Comparison of ENCODE assay signal across 1 cellular context in the genomic region with DNA sequence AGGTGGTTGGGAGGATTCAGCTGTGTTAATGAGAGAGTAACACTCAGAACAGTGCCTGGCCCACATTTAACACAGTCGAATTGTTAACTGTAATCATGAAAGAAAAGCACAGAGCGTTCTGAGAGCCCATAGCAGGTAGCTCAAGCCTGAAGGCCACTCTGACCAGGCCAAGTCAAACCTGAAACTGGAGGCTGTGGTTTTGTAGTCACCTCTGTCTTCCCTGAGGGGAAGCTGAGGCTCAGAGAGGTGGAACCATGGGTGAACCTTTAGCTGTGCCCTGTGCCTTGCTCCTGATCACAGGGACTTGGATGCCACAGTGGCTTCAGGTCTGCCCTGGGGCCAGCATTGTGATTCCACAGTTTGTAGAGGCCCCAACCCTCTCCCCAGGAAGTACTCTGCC.
TF ChIP-seq lines count a peak whose summit lies in the region.

No MANE protein-coding gene starts in this region.

TF ChIP-seq in GM12878, 131 proteins besides CTCF, POLR2A, EP300 and RAD21:
- TF ChIP-seq CBX3 (IDR thresholded peaks at IDR 0.05; ENCODE audit: borderline replicate concordance, low read depth): no peak
- TF ChIP-seq NKRF (conservative IDR thresholded peaks at IDR 0.05): no peak
- TF ChIP-seq, protein P1, sequence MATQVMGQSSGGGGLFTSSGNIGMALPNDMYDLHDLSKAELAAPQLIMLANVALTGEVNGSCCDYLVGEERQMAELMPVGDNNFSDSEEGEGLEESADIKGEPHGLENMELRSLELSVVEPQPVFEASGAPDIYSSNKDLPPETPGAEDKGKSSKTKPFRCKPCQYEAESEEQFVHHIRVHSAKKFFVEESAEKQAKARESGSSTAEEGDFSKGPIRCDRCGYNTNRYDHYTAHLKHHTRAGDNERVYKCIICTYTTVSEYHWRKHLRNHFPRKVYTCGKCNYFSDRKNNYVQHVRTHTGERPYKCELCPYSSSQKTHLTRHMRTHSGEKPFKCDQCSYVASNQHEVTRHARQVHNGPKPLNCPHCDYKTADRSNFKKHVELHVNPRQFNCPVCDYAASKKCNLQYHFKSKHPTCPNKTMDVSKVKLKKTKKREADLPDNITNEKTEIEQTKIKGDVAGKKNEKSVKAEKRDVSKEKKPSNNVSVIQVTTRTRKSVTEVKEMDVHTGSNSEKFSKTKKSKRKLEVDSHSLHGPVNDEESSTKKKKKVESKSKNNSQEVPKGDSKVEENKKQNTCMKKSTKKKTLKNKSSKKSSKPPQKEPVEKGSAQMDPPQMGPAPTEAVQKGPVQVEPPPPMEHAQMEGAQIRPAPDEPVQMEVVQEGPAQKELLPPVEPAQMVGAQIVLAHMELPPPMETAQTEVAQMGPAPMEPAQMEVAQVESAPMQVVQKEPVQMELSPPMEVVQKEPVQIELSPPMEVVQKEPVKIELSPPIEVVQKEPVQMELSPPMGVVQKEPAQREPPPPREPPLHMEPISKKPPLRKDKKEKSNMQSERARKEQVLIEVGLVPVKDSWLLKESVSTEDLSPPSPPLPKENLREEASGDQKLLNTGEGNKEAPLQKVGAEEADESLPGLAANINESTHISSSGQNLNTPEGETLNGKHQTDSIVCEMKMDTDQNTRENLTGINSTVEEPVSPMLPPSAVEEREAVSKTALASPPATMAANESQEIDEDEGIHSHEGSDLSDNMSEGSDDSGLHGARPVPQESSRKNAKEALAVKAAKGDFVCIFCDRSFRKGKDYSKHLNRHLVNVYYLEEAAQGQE (IDR thresholded peaks at IDR 0.05; ENCODE audit: low read depth, low read length): no peak
- no peak for TF ChIP-seq RBBP5 (conservative IDR thresholded peaks at IDR 0.05)
- TF ChIP-seq NRF1 (conservative IDR thresholded peaks at IDR 0.05; ENCODE audit: low read depth, low read length): no peak
- TF ChIP-seq MTA3 (IDR thresholded peaks at IDR 0.05; ENCODE audit: borderline replicate concordance, low read length): no peak
- TF ChIP-seq NFIC (IDR thresholded peaks at IDR 0.05; ENCODE audit: low read depth, low read length): no peak
- TF ChIP-seq BHLHE40 (IDR thresholded peaks at IDR 0.05; ENCODE audit: borderline replicate concordance in 1 of 2, low read depth in 2 of 2, low read length in 1 of 2): no peak
- TF ChIP-seq PML (IDR thresholded peaks at IDR 0.05; ENCODE audit: low read length): no peak
- no peak for TF ChIP-seq GATAD2B (conservative IDR thresholded peaks at IDR 0.05; ENCODE audit: low read depth)
- no peak for TF ChIP-seq MYC (IDR thresholded peaks at IDR 0.05; ENCODE audit: insufficient read depth, insufficient read length, insufficient replicate concordance, low read length, severe bottlenecking)
- no peak for TF ChIP-seq USF1 (IDR thresholded peaks at IDR 0.05; ENCODE audit: borderline replicate concordance, extremely low read length, insufficient read depth, low read depth, low read length)
- TF ChIP-seq ATF7 (IDR thresholded peaks at IDR 0.05; ENCODE audit: low read depth): no peak
- no peak for TF ChIP-seq PBX3 (IDR thresholded peaks at IDR 0.05; ENCODE audit: insufficient replicate concordance, low read depth, low read length)
- no peak for TF ChIP-seq ZBTB33 (IDR thresholded peaks at IDR 0.05)
- no peak for TF ChIP-seq IRF4 (IDR thresholded peaks at IDR 0.05; ENCODE audit: low read depth, low read length)
